ENCODE assay signal across 12 cellular contexts in genomic region chr10:122301055-122301810, GRCh38. TPM values are rescaled to one million over a fixed set of nuclear protein-coding genes. Genes with fewer than 3 reads are reported as not detected.
DNase-seq lines count a peak whose midpoint lies in the region; ATAC-seq, FAIRE-seq and TF ChIP-seq lines count a peak whose summit lies in the region.
"Had no signal": no experiment of that assay in that cellular context is flagged by ENCODE, and none has a peak within 500 bp of the region (broad histone marks: within the 10 kb centered on the region; RNA-seq: fewer than 3 reads in every experiment).

No MANE protein-coding gene starts in this region.

- intact Hi-C loops in K562 (cut with micrococcal nuclease): no loop called here
- intact Hi-C loops in HepG2 (cut with micrococcal nuclease; ENCODE audit: unreplicated experiment): no loop called here
- intact Hi-C loops in tibial artery (cut with DNase I; ENCODE audit: low total_unique reads): loop anchor here (5.0 kb wide), 1 partner anchor 36 kb away; no protein-coding TSS in a partner anchor

- H3K79me1 ChIP-seq in mesendoderm (ENCODE audit: low read length): no peaks in the 10 kb centered on the region

- H3K4ac ChIP-seq in mesendoderm (ENCODE audit: low read depth, low read length): no peak overlapping the region

- H3K18ac ChIP-seq in mesendoderm (ENCODE audit: low read length): no peak overlapping the region

- H3K9me3 ChIP-seq in K562 (replicated peaks; ENCODE audit: control insufficient read depth, insufficient read depth, low read depth, low read length): no peaks in the 10 kb centered on the region
- peaks cover 5% of the 10 kb centered on the region; the same call in 1 of the 2 replicates for H3K9me3 ChIP-seq in HepG2 (ENCODE audit: low read length)
- peaks cover 0 to 6% (median 0%) of the 10 kb centered on the region in 3 donors for H3K9me3 ChIP-seq in tibial artery

- no peak for ATAC-seq in K562
- ATAC-seq in HepG2: no peak
- ATAC-seq in HG02588 (IDR thresholded peaks at IDR 0.05; ENCODE audit: unreplicated experiment): no peak
- no peak for ATAC-seq in GM18909 (IDR thresholded peaks at IDR 0.05; ENCODE audit: poor library complexity, unreplicated experiment)

- no peak overlapping the region for H3K4me2 ChIP-seq in K562 (ENCODE audit: insufficient read depth, low read length)
- H3K4me2 ChIP-seq in HepG2 (ENCODE audit: low read depth, low read length): 0 out of 2 replicates have a peak overlapping the region, but pooled peaks have one; percentile 10
- H3K4me2 ChIP-seq in mesendoderm (ENCODE audit: low read length): no peak overlapping the region

- H3K79me2 ChIP-seq in K562 (ENCODE audit: control insufficient read depth, insufficient read depth, low read length) (no peaks in the 10 kb centered on the region), HepG2 (ENCODE audit: insufficient read depth, low read length) (no peaks in the 10 kb centered on the region), mesendoderm (ENCODE audit: control insufficient read depth, insufficient read depth, low read length) (no peaks in the 10 kb centered on the region)

- H4K5ac ChIP-seq in mesendoderm (ENCODE audit: low read length): no peak overlapping the region

- no peak overlapping the region for H2AK5ac ChIP-seq in mesendoderm (ENCODE audit: low read length)

- H3K4me1 ChIP-seq in K562 (replicated peaks in 1 of 2; ENCODE audit: control insufficient read depth in 2 of 2, insufficient read depth in 2 of 2, low read length in 2 of 2): no peaks in the 10 kb centered on the region
- peaks cover 83% of the 10 kb centered on the region for H3K4me1 ChIP-seq in HepG2 (ENCODE audit: insufficient read depth, low read length)
- peaks cover 0 to 4% (median 0%) of the 10 kb centered on the region in 4 donors for H3K4me1 ChIP-seq in tibial artery
- no peaks in the 10 kb centered on the region for H3K4me1 ChIP-seq in mesendoderm (ENCODE audit: control insufficient read depth, low read depth, low read length)

- H2AFZ ChIP-seq in K562 (ENCODE audit: low read depth, low read length) (no peak overlapping the region), HepG2 (ENCODE audit: low read length) (peak overlapping the region; percentile 15)

- no peak overlapping the region for H3K9ac ChIP-seq in K562 (ENCODE audit: insufficient read depth in 1 of 2, low read depth in 2 of 2, low read length in 2 of 2)
- no peak overlapping the region for H3K9ac ChIP-seq in HepG2 (ENCODE audit: insufficient read depth, low read depth, low read length)
- no peak overlapping the region for H3K9ac ChIP-seq in mesendoderm (ENCODE audit: low read length)

- H2BK15ac ChIP-seq in mesendoderm (replicated peaks; ENCODE audit: low read depth): no peak overlapping the region

- no peak overlapping the region for H3K27ac ChIP-seq in K562 (ENCODE audit: extremely low read depth, low read depth, low read length)
- H3K27ac ChIP-seq in HepG2 (ENCODE audit: extremely low read length, insufficient read depth, low read length): peak overlapping the region; percentile 4
- H3K27ac ChIP-seq in tibial artery: no peak overlapping the region
- H3K27ac ChIP-seq in mesendoderm (ENCODE audit: low read depth, low read length): no peak overlapping the region

- no peak overlapping the region for H3K23ac ChIP-seq in mesendoderm (ENCODE audit: low read length)

- FAIRE-seq in K562 (lab: Jason Lieb, UNC) (no peak), HepG2 (lab: Jason Lieb, UNC) (peak; percentile 53)

- no peak overlapping the region for H3K56ac ChIP-seq in mesendoderm (ENCODE audit: low read length)

- BruUV-seq in K562 (replicated peaks; lab: Mats Ljungman, UMichigan): no TSS peak
- no TSS peak for BruUV-seq in HepG2 (replicated peaks; lab: Mats Ljungman, UMichigan)

- TF ChIP-seq EP300 in K562 (IDR thresholded peaks at IDR 0.05; ENCODE audit: low read length) (no peak), HepG2 (IDR thresholded peaks at IDR 0.05; ENCODE audit: low read depth in 2 of 2, low read length in 2 of 2) (peak in 1 of 2 experiments; percentile 51; a peak in 1 of 4 replicates), HepG2 (CRISPR knock-in tag; IDR thresholded peaks at IDR 0.05; ENCODE audit: borderline replicate concordance) (no peak)

- no peak for TF ChIP-seq CTCF in K562 (IDR thresholded peaks at IDR 0.05 in 2 of 3, conservative IDR thresholded peaks at IDR 0.05 in 1 of 3; ENCODE audit: insufficient read depth in 2 of 3, low read depth in 1 of 3, low read length in 3 of 3)
- TF ChIP-seq CTCF in HepG2 (CRISPR knock-in tag; IDR thresholded peaks at IDR 0.05): no peak
- no peak for TF ChIP-seq CTCF in tibial artery (IDR thresholded peaks at IDR 0.05)

- POLR2A ChIA-PET in K562 (lab: Yijun Ruan, JAX): no interaction called here
- POLR2A ChIA-PET in HepG2 (lab: Yijun Ruan, JAX): interaction anchor here (1.3 to 2.2 kb wide), 3 partner anchors 9 to 30 kb away, joined by 4 to 25 read pairs (median 8); no protein-coding TSS in a partner anchor

- no peak overlapping the region for H4K8ac ChIP-seq in mesendoderm (ENCODE audit: low read depth, low read length)

- in situ Hi-C loops in K562 (cut with MboI) (no loop called here), HepG2 (cut with HindIII; ENCODE audit: extremely low pct_ligation_motif_present, low pct_unique_long_range_greater_than_20kb) (no loop called here)

- CTCF ChIA-PET in K562 (lab: Yijun Ruan, JAX; ENCODE audit: low intra/inter-chr PET ratio) (no interaction called here), HepG2 (lab: Yijun Ruan, JAX; ENCODE audit: low intra/inter-chr PET ratio, low total read pairs) (no interaction called here)

- TF ChIP-seq RAD21 in K562 (CRISPR knock-in tag; conservative IDR thresholded peaks at IDR 0.05 in 1 of 2, IDR thresholded peaks at IDR 0.05 in 1 of 2): no peak
- no peak for TF ChIP-seq RAD21 in HepG2 (CRISPR knock-in tag; IDR thresholded peaks at IDR 0.05)

- H3K4me3 ChIP-seq in K562 (no peak overlapping the region), HepG2 (replicated peaks in 1 of 3; ENCODE audit: insufficient read depth in 1 of 3, low read depth in 2 of 3, low read length in 3 of 3) (no peak overlapping the region), tibial artery (no peak overlapping the region), mesendoderm (ENCODE audit: low read length) (no peak overlapping the region)

- H3K27me3 ChIP-seq in K562 (ENCODE audit: control insufficient read depth in 2 of 2, insufficient read depth in 2 of 2, low read length in 2 of 2): no peaks in the 10 kb centered on the region
- H3K27me3 ChIP-seq in HepG2 (ENCODE audit: control insufficient read depth in 1 of 2, insufficient read depth in 2 of 2, low read length in 2 of 2): peaks cover 0 to 8% of the 10 kb centered on the region in 2 experiments; a peak in 2 of 5 replicates
- H3K27me3 ChIP-seq in tibial artery: peaks cover 0 to 6% of the 10 kb centered on the region in 2 donors
- no peaks in the 10 kb centered on the region for H3K27me3 ChIP-seq in mesendoderm (ENCODE audit: insufficient read depth, low read length, poor library complexity)

- H3K36me3 ChIP-seq in K562 (ENCODE audit: control insufficient read depth, insufficient read depth, low read length) (no peaks in the 10 kb centered on the region), HepG2 (replicated peaks in 1 of 2; ENCODE audit: control insufficient read depth in 1 of 2, insufficient read depth in 2 of 2, low read length in 2 of 2) (no peaks in the 10 kb centered on the region), tibial artery (no peaks in the 10 kb centered on the region), mesendoderm (ENCODE audit: control insufficient read depth, insufficient read depth, low read length) (no peaks in the 10 kb centered on the region)

- DNase-seq in A172 (ENCODE audit: low spot score) (peak; percentile 90), HK-2 (ENCODE audit: unreplicated experiment) (peak; percentile 88), K562 (ENCODE audit: extremely low read depth in 1 of 4, low spot score in 3 of 4) (no peak), HepG2 (ENCODE audit: low spot score) (no peak), tibial artery (no peak), mesendoderm (no peak)
- DNase-seq: activated naive CD4-positive, alpha-beta T cell treated with Interleukin-2 at 50 U/mL for 16 hours; C1 segment of cervical spinal cord; naive thymus-derived CD8-positive, alpha-beta T cell had no signal

- 2% methylated on average over 10 of the region's 12 CpGs for WGBS in K562 (ENCODE audit: insufficient coverage, low coverage, missing lambda C conversion rate)
- WGBS in HepG2 (ENCODE audit: low lambda C conversion rate): 69% methylated on average over 11 of the region's 12 CpGs
- WGBS in mesendoderm (ENCODE audit: extremely low coverage, insufficient coverage, low lambda C conversion rate): no CpG with 5 or more reads among the region's 12 CpGs

- no peak overlapping the region for H2BK120ac ChIP-seq in mesendoderm (ENCODE audit: low read depth, low read length)

- H4K20me1 ChIP-seq in K562 (replicated peaks; ENCODE audit: control insufficient read depth, insufficient read depth, low read length) (no peaks in the 10 kb centered on the region), HepG2 (ENCODE audit: insufficient read depth, low read length) (no peaks in the 10 kb centered on the region)

- TF ChIP-seq POLR2A in K562 (conservative IDR thresholded peaks at IDR 0.05) (no peak), HepG2 (IDR thresholded peaks at IDR 0.05; ENCODE audit: insufficient read depth in 1 of 2, low read depth in 2 of 2, low read length in 2 of 2) (no peak)

- no peaks in the 10 kb centered on the region for H3K9me1 ChIP-seq in K562 (ENCODE audit: control insufficient read depth, insufficient read depth, low read length)

- H2BK5ac ChIP-seq in mesendoderm (ENCODE audit: low read length): no peak overlapping the region

RNA-seq across cellular contexts. Expression of gene BTBD16, which starts 30.1 kb away (rescaled TPM):
- total RNA-seq in A172 (2014; rRNA removed; shearing (Covaris generic)): not detected in 2 replicates
- total RNA-seq in K562 (2011; cell fraction: chromatin; rRNA removed; ENCODE audit: low replicate concordance): not detected in 2 replicates
- not detected in 2 replicates for total RNA-seq in K562 (2011; cell fraction: nucleolus; rRNA removed)
- not detected in 2 replicates for total RNA-seq in K562 (2011; cell fraction: nucleoplasm; rRNA removed)
- not detected in 2 replicates for total RNA-seq in K562 (2014; rRNA removed)
- not detected in 2 replicates for total RNA-seq in K562 (2014; rRNA removed; fragmentation: Illumina TruSeq; extraction: Trizol)
- total RNA-seq in K562 (2015; rRNA removed; fragmentation: Illumina TruSeq; extraction: Trizol): not detected in 2 replicates
- total RNA-seq in K562 (2021): not detected in 2 replicates
- 0.11 TPM in 1 of 2 replicates, not detected in the other for polyA plus RNA-seq in K562 (2011; rRNA removed)
- polyA plus RNA-seq in K562 (2011; cell fraction: cytosol; rRNA removed): 0.03 TPM in 1 of 2 replicates, not detected in the other
- polyA plus RNA-seq in K562 (2011; cell fraction: nucleus; rRNA removed): 0.13 TPM in 1 of 2 replicates, not detected in the other
- not detected in 2 replicates for polyA plus RNA-seq in K562 (2012)
- not detected in 2 replicates for polyA plus RNA-seq in K562 (2014; fragmentation: Illumina TruSeq; extraction: Trizol)
- not detected for polyA plus RNA-seq in K562 (2014; fragmentation: Nextera tagmentation; extraction: Ambion mirVana)
- not detected in 2 replicates for polyA plus RNA-seq in K562 (2014; rRNA removed)
- polyA minus RNA-seq in K562 (2011; rRNA and poly(A)+ RNA removed): not detected in 2 replicates
- not detected in 2 replicates for polyA minus RNA-seq in K562 (2011; cell fraction: cytosol; rRNA and poly(A)+ RNA removed)
- polyA minus RNA-seq in K562 (2011; cell fraction: nucleus; rRNA and poly(A)+ RNA removed): not detected in 2 replicates
- 3.6 and 5.0 TPM in 2 replicates for total RNA-seq in HepG2 (2016; rRNA removed; fragmentation: Illumina TruSeq; extraction: Trizol)
- total RNA-seq in HepG2 (2016; cell fraction: cytosol; rRNA removed; fragmentation: Illumina TruSeq; extraction: Trizol; ENCODE audit: low read depth): 7.2 and 7.4 TPM in 2 replicates
- 4.0 and 4.7 TPM in 2 replicates for total RNA-seq in HepG2 (2016; cell fraction: insoluble cytoplasmic fraction; rRNA removed; fragmentation: Illumina TruSeq; extraction: Trizol)
- 7.3 and 8.5 TPM in 2 replicates for total RNA-seq in HepG2 (2016; cell fraction: membrane; rRNA removed; fragmentation: Illumina TruSeq; extraction: Trizol)
- 3.1 and 3.4 TPM in 2 replicates for total RNA-seq in HepG2 (2016; cell fraction: nucleus; rRNA removed; fragmentation: Illumina TruSeq; extraction: Trizol)
- 8.0 and 11.9 TPM in 2 replicates for polyA plus RNA-seq in HepG2 (2011; rRNA removed)
- polyA plus RNA-seq in HepG2 (2011; cell fraction: cytosol; rRNA removed): 8.3 and 9.7 TPM in 2 replicates
- 5.4 and 5.5 TPM in 2 replicates for polyA plus RNA-seq in HepG2 (2011; cell fraction: nucleus; rRNA removed)
- 7.8 and 9.0 TPM in 2 replicates for polyA plus RNA-seq in HepG2 (2012)
- polyA plus RNA-seq in HepG2 (2016; cell fraction: cytosol; fragmentation: Illumina TruSeq; extraction: Trizol; ENCODE audit: low read depth): 13.5 and 16.1 TPM in 2 replicates
- 10.5 and 11.7 TPM in 2 replicates for polyA plus RNA-seq in HepG2 (2016; cell fraction: insoluble cytoplasmic fraction; fragmentation: Illumina TruSeq; extraction: Trizol; ENCODE audit: low read depth)
- polyA plus RNA-seq in HepG2 (2016; cell fraction: membrane; fragmentation: Illumina TruSeq; extraction: Trizol; ENCODE audit: low read depth): 14.2 and 14.7 TPM in 2 replicates
- polyA plus RNA-seq in HepG2 (2016; cell fraction: nucleus; fragmentation: Illumina TruSeq; extraction: Trizol; ENCODE audit: insufficient read depth, low read depth): 6.5 and 6.6 TPM in 2 replicates
- polyA minus RNA-seq in HepG2 (2011; rRNA and poly(A)+ RNA removed; ENCODE audit: low replicate concordance): 0.44 and 32.3 TPM in 2 replicates
- polyA minus RNA-seq in HepG2 (2011; cell fraction: cytosol; rRNA and poly(A)+ RNA removed): 2.9 and 6.7 TPM in 2 replicates
- polyA minus RNA-seq in HepG2 (2011; cell fraction: nucleus; rRNA and poly(A)+ RNA removed): 8.0 and 8.9 TPM in 2 replicates
- 0.14 TPM for polyA plus RNA-seq in mesendoderm (2013, experiment 1 of 2)
- polyA plus RNA-seq in mesendoderm (2013, experiment 2 of 2): 0.03 TPM
- total RNA-seq: naive thymus-derived CD8-positive, alpha-beta T cell had no signal
- polyA plus RNA-seq: IgD-negative memory B cell; naive thymus-derived CD8-positive, alpha-beta T cell had no signal

Comparison
In these comparisons a context has a peak if more than half of its experiments do, and no peak if none do; other contexts are left out.
1. DNase-seq: peak in A172 (single experiment) and HK-2 (single experiment); none in K562 (0 of 4), HepG2 (single experiment), tibial artery (0 of 2) and mesendoderm (single experiment).